12 cellular contexts compared by ENCODE assay signal in genomic region chr5:137453476-137454080, GRCh38. TPM values are rescaled to one million over a fixed set of nuclear protein-coding genes. Genes with fewer than 3 reads are reported as not detected.
DNase-seq lines count a peak whose midpoint lies in the region; TF ChIP-seq lines count a peak whose summit lies in the region.
"Had no signal": no experiment of that assay in that cellular context is flagged by ENCODE, and none has a peak within 500 bp of the region (broad histone marks: within the 10 kb centered on the region; RNA-seq: fewer than 3 reads in every experiment).

No MANE protein-coding gene starts in this region.

- no peaks in the 10 kb centered on the region for H3K4me1 ChIP-seq in transverse colon

- H3K9me3 Mint-ChIP-seq in activated CD4-positive, alpha-beta T cell treated with anti-CD3 and anti-CD28 coated beads, Interleukin-2, amount 10 ng/mL, durations not matched to agents 7 days and 5 days, result no peaks in the 10 kb centered on the region

- no peaks in the 10 kb centered on the region for H3K36me3 Mint-ChIP-seq in activated CD4-positive, alpha-beta T cell treated with anti-CD3 and anti-CD28 coated beads, Interleukin-2, amount 10 ng/mL, durations not matched to agents 7 days and 5 days (ENCODE audit: low read depth)
- H3K36me3 Mint-ChIP-seq: activated naive CD4-positive, alpha-beta T cell treated with anti-CD3 and anti-CD28 coated beads, Interleukin-2, amount 50 U/mL, for 24 hours had no signal

- H3K4me1 Mint-ChIP-seq in activated CD4-positive, alpha-beta T cell treated with anti-CD3 and anti-CD28 coated beads, Interleukin-2, amount 10 ng/mL, durations not matched to agents 7 days and 5 days, result no peaks in the 10 kb centered on the region
- H3K4me1 Mint-ChIP-seq: activated naive CD4-positive, alpha-beta T cell treated with anti-CD3 and anti-CD28 coated beads, Interleukin-2, amount 50 U/mL, for 24 hours had no signal

- CTCF ChIA-PET in activated CD4-positive, alpha-beta T cell treated with anti-CD3 and anti-CD28 coated beads, Interleukin-2, amount 10 ng/mL, durations not matched to agents 7 days and 5 days (lab: Charles Lee), result no interaction called here

- TF ChIP-seq CTCF in fibroblast of the aortic adventitia (IDR thresholded peaks at IDR 0.05; ENCODE audit: insufficient read depth, low read length) (no peak), transverse colon (IDR thresholded peaks at IDR 0.05) (no peak)

- H3K36me3 ChIP-seq in transverse colon, result no peaks in the 10 kb centered on the region

- H3K4me3 ChIP-seq in fibroblast of the aortic adventitia (ENCODE audit: low read depth, low read length) (no peak overlapping the region), transverse colon (no peak overlapping the region)
- H3K4me3 ChIP-seq: skin epidermis had no signal

- peak; percentile 32 for DNase-seq in activated CD4-positive, alpha-beta T cell treated with anti-CD3 and anti-CD28 coated beads, Interleukin-2, amount 10 ng/mL, durations not matched to agents 7 days and 5 days
- no peak for DNase-seq in activated CD4-positive, alpha-beta T cell treated with anti-CD3 and anti-CD28 coated beads for 4 hours
- DNase-seq in SK-MEL-5 (ENCODE audit: low read depth, low spot score) (peak; percentile 11), fibroblast of the aortic adventitia (ENCODE audit: low read depth) (peak; percentile 77), smooth muscle cell of the brain vasculature (ENCODE audit: low read depth, low spot score) (peak; percentile 20), KG1 (lab: John Stamatoyannopoulos, UW) (no peak), SW 1271 (lab: John Stamatoyannopoulos, UW) (no peak), transverse colon (no peak)
- DNase-seq: NCI-H146, T-helper 9 cell had no signal

- H3K27me3 Mint-ChIP-seq in activated CD4-positive, alpha-beta T cell treated with anti-CD3 and anti-CD28 coated beads, Interleukin-2, amount 10 ng/mL, durations not matched to agents 7 days and 5 days, result no peaks in the 10 kb centered on the region

- no peaks in the 10 kb centered on the region for H3K27me3 ChIP-seq in transverse colon

- no peak overlapping the region for H3K4me3 Mint-ChIP-seq in activated CD4-positive, alpha-beta T cell treated with anti-CD3 and anti-CD28 coated beads, Interleukin-2, amount 10 ng/mL, durations not matched to agents 7 days and 5 days
- H3K4me3 Mint-ChIP-seq: activated naive CD4-positive, alpha-beta T cell treated with anti-CD3 and anti-CD28 coated beads, Interleukin-2, amount 50 U/mL, for 24 hours had no signal

- in situ Hi-C loops in SK-MEL-5 (cut with HindIII; ENCODE audit: low pct_unique_long_range_greater_than_20kb, low sequenced_read_pairs), result no loop called here
- in situ Hi-C loops in transverse colon (cut with MboI; ENCODE audit: low pct_ligation_motif_present in 1 of 4, low pct_unique_long_range_greater_than_20kb in 1 of 4, low sequenced_read_pairs in 3 of 4), result no loop called here

- no peak overlapping the region for H3K27ac Mint-ChIP-seq in activated CD4-positive, alpha-beta T cell treated with anti-CD3 and anti-CD28 coated beads, Interleukin-2, amount 10 ng/mL, durations not matched to agents 7 days and 5 days
- H3K27ac Mint-ChIP-seq: activated naive CD4-positive, alpha-beta T cell treated with anti-CD3 and anti-CD28 coated beads, Interleukin-2, amount 50 U/mL, for 24 hours had no signal

- 52 to 61% methylated on average over 5 to 6 of the region's 6 CpGs for WGBS in transverse colon (ENCODE audit: low coverage in 1 of 2), 2 donors

- no peak overlapping the region for H3K27ac ChIP-seq in transverse colon
- H3K27ac ChIP-seq: skin epidermis had no signal

- TF ChIP-seq EP300 in transverse colon (IDR thresholded peaks at IDR 0.05; ENCODE audit: low read depth), result no peak

- no peaks in the 10 kb centered on the region for H3K9me3 ChIP-seq in transverse colon

- POLR2A ChIA-PET in activated CD4-positive, alpha-beta T cell treated with anti-CD3 and anti-CD28 coated beads, Interleukin-2, amount 10 ng/mL, durations not matched to agents 7 days and 5 days (lab: Charles Lee), result no interaction called here

- intact Hi-C loops in transverse colon (cut with DNase I; ENCODE audit: low total_unique reads), result no loop called here

- TF ChIP-seq POLR2A in transverse colon (IDR thresholded peaks at IDR 0.05), result no peak

RNA-seq across cellular contexts. Expression of gene SPOCK1, which starts 45.5 kb away (rescaled TPM):
- under 1 TPM; 0.15 to 0.31 TPM for total RNA-seq in activated CD4-positive, alpha-beta T cell treated with anti-CD3 and anti-CD28 coated beads, Interleukin-2, amount 10 ng/mL, durations not matched to agents 7 days and 5 days
- total RNA-seq in SK-MEL-5 (2014; rRNA removed; shearing (Covaris generic)), result 23.4 and 26.0 TPM in 2 replicates
- polyA plus RNA-seq in SK-MEL-5 (2015; cell fraction: cytosol; rRNA removed), result 45.5 and 59.6 TPM in 2 replicates
- polyA plus RNA-seq in SK-MEL-5 (2015; cell fraction: nucleus; rRNA removed), result 11.7 and 15.5 TPM in 2 replicates
- total RNA-seq in fibroblast of the aortic adventitia (ENCODE audit: low replicate concordance) (174 and 196 TPM in 2 replicates), transverse colon (10 to 100 TPM in 3 of 4 donors, 1 to 10 TPM in 1; 8.6 to 34.8 (median 13.2) TPM)

Comparison
In these comparisons a context has a peak if more than half of its experiments do, and no peak if none do; other contexts are left out.
1. DNase-seq: peak in activated CD4-positive, alpha-beta T cell treated with anti-CD3 and anti-CD28 coated beads, Interleukin-2, amount 10 ng/mL, durations not matched to agents 7 days and 5 days (single experiment), SK-MEL-5 (single experiment), fibroblast of the aortic adventitia (single experiment) and smooth muscle cell of the brain vasculature (single experiment); none in activated CD4-positive, alpha-beta T cell treated with anti-CD3 and anti-CD28 coated beads for 4 hours (0 of 2), KG1 (single experiment), SW 1271 (0 of 2) and transverse colon (single experiment).
2. RNA of gene SPOCK1, which starts 45.5 kb away (total RNA-seq): 174 to 196 TPM in fibroblast of the aortic adventitia, 23.4 to 26.0 TPM in SK-MEL-5 and 8.6 to 34.8 TPM in transverse colon; 0.15 to 0.31 TPM in activated CD4-positive, alpha-beta T cell treated with anti-CD3 and anti-CD28 coated beads, Interleukin-2, amount 10 ng/mL, durations not matched to agents 7 days and 5 days; every median in the first group is over 4 times any median in the second.